ENCODE assay signal across 1 cellular context in genomic region chr12:114733919-114734318, GRCh38.
TF ChIP-seq lines count a peak whose summit lies in the region.

No MANE protein-coding gene starts in this region.

TF ChIP-seq in GM23338, 12 proteins besides CTCF, POLR2A, EP300 and RAD21 (continued from another document):
- TF ChIP-seq EZH2phosphoT487 (IDR thresholded peaks at IDR 0.05; ENCODE audit: unreplicated experiment) (no peak), REST (IDR thresholded peaks at IDR 0.05; ENCODE audit: unreplicated experiment) (no peak), ZNF331 (CRISPR knock-in tag; IDR thresholded peaks at IDR 0.05; ENCODE audit: low read depth) (no peak), ETS1 (IDR thresholded peaks at IDR 0.05) (no peak)
